In the genomic region with DNA sequence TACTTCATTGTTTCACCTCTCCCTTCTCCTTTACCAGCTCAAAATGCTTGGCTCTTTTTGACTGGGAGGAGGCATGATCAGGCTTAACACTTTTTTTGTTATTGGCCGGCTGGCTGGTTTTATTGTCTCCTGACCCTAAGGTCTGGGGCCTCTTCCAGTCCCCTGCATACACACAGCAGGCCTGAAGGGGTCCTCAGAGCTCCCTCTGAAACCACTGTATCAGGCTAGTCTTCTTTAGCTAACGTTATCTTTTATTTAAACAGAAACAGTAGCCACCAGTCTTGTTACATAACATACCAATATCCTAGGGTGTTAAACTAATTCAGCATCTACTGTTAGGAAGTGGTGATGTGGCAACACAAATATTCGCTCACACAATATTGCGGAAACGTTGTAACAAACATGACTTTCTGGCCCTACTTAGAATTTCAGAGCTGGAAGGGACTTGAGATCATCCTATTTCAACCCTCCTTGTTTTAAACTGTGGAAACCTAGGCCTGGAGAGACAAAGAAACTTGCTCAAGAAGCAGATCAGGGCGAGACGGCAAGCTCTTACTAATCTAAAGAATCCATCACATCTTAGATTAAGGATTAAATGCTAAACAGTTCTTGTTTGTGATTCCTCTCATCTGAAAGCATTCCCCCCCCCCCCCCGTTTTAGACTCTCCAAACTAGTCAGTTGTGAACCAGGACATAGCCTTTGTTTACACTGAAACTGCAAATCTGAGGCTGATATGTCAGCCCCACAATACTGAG, we compare ENCODE assay signal across 8 cellular contexts. TPM values are rescaled to one million over a fixed set of nuclear protein-coding genes. Genes with fewer than 3 reads are reported as not detected.
DNase-seq lines count a peak whose midpoint lies in the region; ATAC-seq and TF ChIP-seq lines count a peak whose summit lies in the region.

No MANE protein-coding gene starts in this region.

- no peaks in the 10 kb centered on the region for H3K36me3 ChIP-seq in adrenal gland (replicated peaks in 1 of 2)

- no peak for TF ChIP-seq POLR2A in adrenal gland (IDR thresholded peaks at IDR 0.05)

- peak; percentile 58 to 93 (median 85) for TF ChIP-seq CTCF in adrenal gland (IDR thresholded peaks at IDR 0.05)

- 11 to 17% (median 14%) methylated on average over 8 of the region's 8 CpGs for WGBS in adrenal gland, 4 donors

- peak; percentile 44 to 48 for ATAC-seq in activated CD4-positive, CD25-positive, alpha-beta regulatory T cell treated with anti-CD3 and anti-CD28 coated beads, Interleukin-2, amount 50 U/mL, for 24 hours
- ATAC-seq in GM18517 (IDR thresholded peaks at IDR 0.05; ENCODE audit: unreplicated experiment) = no peak

- H3K4me3 ChIP-seq in adrenal gland = peak overlapping the region in 1 of 4 donors; percentile 95

- intact Hi-C loops in adrenal gland (cut with DNase I) = loop anchor here (5.0 to 10.0 kb wide), 3 partner anchors 38 to 113 kb away; no protein-coding TSS in a partner anchor

- H3K4me1 ChIP-seq in adrenal gland (replicated peaks in 1 of 2) = peaks cover 31 to 35% of the 10 kb centered on the region in 2 donors

- no peak for DNase-seq in activated CD4-positive, CD25-positive, alpha-beta regulatory T cell treated with anti-CD3 and anti-CD28 coated beads, Interleukin-2, amount 50 U/mL, for 72 hours
- DNase-seq in Kasumi-1 (lab: John Stamatoyannopoulos, UW) (peak; percentile 85 to 86), SIG-M5 treated with dmso at 0.1 percent for 504 hours (lab: John Stamatoyannopoulos, UW; ENCODE audit: unreplicated experiment) (peak; percentile 99), adrenal gland (peak; percentile 55 to 88 (median 75)), glomerular visceral epithelial cell (ENCODE audit: extremely low spot score) (peak; percentile 70), nucleus accumbens (lab: John Stamatoyannopoulos, UW) (peak in 44 of 56 donors; percentile 4 to 76 (median 44))

- H3K27ac ChIP-seq in adrenal gland = peak overlapping the region; percentile 15 to 95 (median 94)

- H3K27me3 ChIP-seq in adrenal gland = no peaks in the 10 kb centered on the region

- no peaks in the 10 kb centered on the region for H3K9me3 ChIP-seq in adrenal gland (replicated peaks in 1 of 3)

RNA-seq across cellular contexts. Expression of gene YPEL2, which starts 1.7 kb away (rescaled TPM):
- 10 to 100 TPM in 7 of 8 donors, 1 to 10 TPM in 1; 5.8 to 33.5 (median 28.4) TPM for total RNA-seq in adrenal gland
- polyA plus RNA-seq in adrenal gland = 1 to 10 TPM; 6.0 to 7.9 (median 6.1) TPM
